ENCODE assay signal across 13 cellular contexts in genomic region chr13:40600145-40600751, GRCh38.
DNase-seq lines count a peak whose midpoint lies in the region; ATAC-seq, FAIRE-seq and TF ChIP-seq lines count a peak whose summit lies in the region.
"Had no signal": no experiment of that assay in that cellular context is flagged by ENCODE, and none has a peak within 500 bp of the region (broad histone marks: within the 10 kb centered on the region; RNA-seq: fewer than 3 reads in every experiment).

No MANE protein-coding gene starts in this region.

- H3K4me2 ChIP-seq in K562 (ENCODE audit: insufficient read depth, low read length): no peak overlapping the region

- H3K79me2 ChIP-seq in K562 (ENCODE audit: control insufficient read depth, insufficient read depth, low read length): no peaks in the 10 kb centered on the region

- H3K9me3 Mint-ChIP-seq in activated naive CD4-positive, alpha-beta T cell treated with anti-CD3 and anti-CD28 coated beads, Interleukin-2, amount 10 ng/mL, durations not matched to agents 7 days and 5 days: no peaks in the 10 kb centered on the region
- H3K9me3 Mint-ChIP-seq in T-helper 1 cell treated with Interleukin-12 subunit alpha and Interleukin-12 subunit beta and Interleukin-4 antibody, amounts not matched to agents 30 μg/mL and 1 μg/mL, for 36 hours: no peaks in the 10 kb centered on the region
- H3K9me3 Mint-ChIP-seq in stimulated activated naive B cell treated with anti-CD40 and anti-IgM and Interleukin-4, amounts not matched to agents 10 μg/mL and 1 μg/mL and 100 μg/mL, for 72 hours: peaks cover 0 to 1% of the 10 kb centered on the region in 2 donors
- H3K9me3 Mint-ChIP-seq: nephron had no signal

- TF ChIP-seq POLR2A in K562 (conservative IDR thresholded peaks at IDR 0.05): no peak

- no peak for ATAC-seq in K562
- ATAC-seq in stimulated activated naive B cell treated with anti-CD40 and anti-IgM and Interleukin-4, amounts not matched to agents 10 μg/mL and 1 μg/mL and 100 μg/mL, for 72 hours (replicated peaks): peak; percentile 24 to 27
- ATAC-seq in GM18861 (IDR thresholded peaks at IDR 0.05; ENCODE audit: unreplicated experiment): no peak
- ATAC-seq in GM21576 (IDR thresholded peaks at IDR 0.05; ENCODE audit: unreplicated experiment): no peak
- ATAC-seq: lower lobe of right lung had no signal

- H3K4me1 ChIP-seq in K562 (replicated peaks in 1 of 2; ENCODE audit: control insufficient read depth in 2 of 2, insufficient read depth in 2 of 2, low read length in 2 of 2): no peaks in the 10 kb centered on the region

- no peaks in the 10 kb centered on the region; the same call in 1 of the 2 replicates for H4K20me1 ChIP-seq in K562 (replicated peaks; ENCODE audit: control insufficient read depth, insufficient read depth, low read length)

- in situ Hi-C loops in K562 (cut with MboI): no loop called here

- H3K9me1 ChIP-seq in K562 (ENCODE audit: control insufficient read depth, insufficient read depth, low read length): no peaks in the 10 kb centered on the region

- H3K36me3 ChIP-seq in K562 (ENCODE audit: control insufficient read depth, insufficient read depth, low read length): no peaks in the 10 kb centered on the region
- H3K36me3 ChIP-seq: lower lobe of right lung had no signal

- no peak overlapping the region for H3K4me3 ChIP-seq in K562
- H3K4me3 ChIP-seq: lower lobe of right lung had no signal

- H3K27ac Mint-ChIP-seq in activated naive CD4-positive, alpha-beta T cell treated with anti-CD3 and anti-CD28 coated beads, Interleukin-2, amount 10 ng/mL, durations not matched to agents 7 days and 5 days: peak overlapping the region; percentile 13
- H3K27ac Mint-ChIP-seq in T-helper 1 cell treated with Interleukin-12 subunit alpha and Interleukin-12 subunit beta and Interleukin-4 antibody, amounts not matched to agents 30 μg/mL and 1 μg/mL, for 36 hours: no peak overlapping the region
- H3K27ac Mint-ChIP-seq in stimulated activated naive B cell treated with anti-CD40 and anti-IgM and Interleukin-4, amounts not matched to agents 10 μg/mL and 1 μg/mL and 100 μg/mL, for 72 hours: peak overlapping the region; percentile 95
- H3K27ac Mint-ChIP-seq: nephron had no signal

- H2AFZ ChIP-seq in K562 (ENCODE audit: low read depth, low read length): no peak overlapping the region

- peaks cover 79% of the 10 kb centered on the region for H3K4me1 Mint-ChIP-seq in activated naive CD4-positive, alpha-beta T cell treated with anti-CD3 and anti-CD28 coated beads, Interleukin-2, amount 10 ng/mL, durations not matched to agents 7 days and 5 days
- H3K4me1 Mint-ChIP-seq in T-helper 1 cell treated with Interleukin-12 subunit alpha and Interleukin-12 subunit beta and Interleukin-4 antibody, amounts not matched to agents 30 μg/mL and 1 μg/mL, for 36 hours (ENCODE audit: low read depth): peaks cover 58% of the 10 kb centered on the region
- H3K4me1 Mint-ChIP-seq in stimulated activated naive B cell treated with anti-CD40 and anti-IgM and Interleukin-4, amounts not matched to agents 10 μg/mL and 1 μg/mL and 100 μg/mL, for 72 hours: peaks cover 54 to 80% of the 10 kb centered on the region in 2 donors

- no TSS peak for BruUV-seq in K562 (replicated peaks; lab: Mats Ljungman, UMichigan)

- TF ChIP-seq RAD21 in K562 (CRISPR knock-in tag; conservative IDR thresholded peaks at IDR 0.05 in 1 of 2, IDR thresholded peaks at IDR 0.05 in 1 of 2): no peak

- H3K9ac ChIP-seq in K562 (ENCODE audit: insufficient read depth in 1 of 2, low read depth in 2 of 2, low read length in 2 of 2): no peak overlapping the region

- TF ChIP-seq EP300 in K562 (IDR thresholded peaks at IDR 0.05; ENCODE audit: low read length): no peak

- POLR2A ChIA-PET in K562 (lab: Yijun Ruan, JAX): interaction anchor here (0.6 to 0.7 kb wide), 3 partner anchors 8 to 56 kb away, joined by 3 to 4 read pairs (median 3); no protein-coding TSS in a partner anchor

- DNase-seq in activated naive CD4-positive, alpha-beta T cell treated with anti-CD3 and anti-CD28 coated beads, Interleukin-2, amount 10 ng/mL, durations not matched to agents 7 days and 5 days: no peak
- DNase-seq in activated naive CD4-positive, alpha-beta T cell (lab: John Stamatoyannopoulos, UW): no peak
- DNase-seq in K562 (ENCODE audit: extremely low read depth in 1 of 4, low spot score in 3 of 4): no peak
- DNase-seq in stimulated activated naive B cell treated with anti-CD40 and anti-IgM and Interleukin-4, amounts not matched to agents 10 μg/mL and 1 μg/mL and 100 μg/mL, for 72 hours: no peak
- no peak for DNase-seq in NOMO-1 treated with dmso at 0.1 percent for 144 hours (lab: John Stamatoyannopoulos, UW; ENCODE audit: unreplicated experiment)
- DNase-seq: lower lobe of right lung, NCI-H2029 treated with DMSO at 0.1 percent for 48 hours, NCI-H69 had no signal

- FAIRE-seq in K562 (lab: Jason Lieb, UNC): no peak
- FAIRE-seq: H1 had no signal

- H3K36me3 Mint-ChIP-seq in activated naive CD4-positive, alpha-beta T cell treated with anti-CD3 and anti-CD28 coated beads, Interleukin-2, amount 10 ng/mL, durations not matched to agents 7 days and 5 days: peaks cover 18% of the 10 kb centered on the region
- H3K36me3 Mint-ChIP-seq in T-helper 1 cell treated with Interleukin-12 subunit alpha and Interleukin-12 subunit beta and Interleukin-4 antibody, amounts not matched to agents 30 μg/mL and 1 μg/mL, for 36 hours (ENCODE audit: low read depth): peaks cover 11% of the 10 kb centered on the region
- peaks cover 3 to 16% of the 10 kb centered on the region in 2 donors for H3K36me3 Mint-ChIP-seq in stimulated activated naive B cell treated with anti-CD40 and anti-IgM and Interleukin-4, amounts not matched to agents 10 μg/mL and 1 μg/mL and 100 μg/mL, for 72 hours

- TF ChIP-seq CTCF in K562 (IDR thresholded peaks at IDR 0.05 in 2 of 3, conservative IDR thresholded peaks at IDR 0.05 in 1 of 3; ENCODE audit: insufficient read depth in 2 of 3, low read depth in 1 of 3, low read length in 3 of 3): no peak

- no peaks in the 10 kb centered on the region for H3K9me3 ChIP-seq in K562 (replicated peaks; ENCODE audit: control insufficient read depth, insufficient read depth, low read depth, low read length)
- H3K9me3 ChIP-seq: lower lobe of right lung had no signal

- H3K4me3 Mint-ChIP-seq in activated naive CD4-positive, alpha-beta T cell treated with anti-CD3 and anti-CD28 coated beads, Interleukin-2, amount 10 ng/mL, durations not matched to agents 7 days and 5 days: no peak overlapping the region
- H3K4me3 Mint-ChIP-seq in T-helper 1 cell treated with Interleukin-12 subunit alpha and Interleukin-12 subunit beta and Interleukin-4 antibody, amounts not matched to agents 30 μg/mL and 1 μg/mL, for 36 hours: peak overlapping the region; percentile 10
- H3K4me3 Mint-ChIP-seq in stimulated activated naive B cell treated with anti-CD40 and anti-IgM and Interleukin-4, amounts not matched to agents 10 μg/mL and 1 μg/mL and 100 μg/mL, for 72 hours: peak overlapping the region in 1 of 2 donors; percentile 67
- H3K4me3 Mint-ChIP-seq: nephron had no signal

- no peak overlapping the region for H3K27ac ChIP-seq in K562 (ENCODE audit: extremely low read depth, low read depth, low read length)
- H3K27ac ChIP-seq: lower lobe of right lung had no signal

- CTCF ChIA-PET in activated naive CD4-positive, alpha-beta T cell treated with anti-CD3 and anti-CD28 coated beads, Interleukin-2, amount 10 ng/mL, durations not matched to agents 7 days and 5 days (lab: Charles Lee): interaction anchor here (0.6 to 1.0 kb wide), 2 partner anchors 8 to 33 kb away, joined by 3 read pairs; no protein-coding TSS in a partner anchor
- CTCF ChIA-PET in K562 (lab: Yijun Ruan, JAX; ENCODE audit: low intra/inter-chr PET ratio): no interaction called here

- H3K27me3 Mint-ChIP-seq in activated naive CD4-positive, alpha-beta T cell treated with anti-CD3 and anti-CD28 coated beads, Interleukin-2, amount 10 ng/mL, durations not matched to agents 7 days and 5 days: no peaks in the 10 kb centered on the region
- no peaks in the 10 kb centered on the region for H3K27me3 Mint-ChIP-seq in T-helper 1 cell treated with Interleukin-12 subunit alpha and Interleukin-12 subunit beta and Interleukin-4 antibody, amounts not matched to agents 30 μg/mL and 1 μg/mL, for 36 hours (ENCODE audit: low read depth)
- no peaks in the 10 kb centered on the region for H3K27me3 Mint-ChIP-seq in stimulated activated naive B cell treated with anti-CD40 and anti-IgM and Interleukin-4, amounts not matched to agents 10 μg/mL and 1 μg/mL and 100 μg/mL, for 72 hours

- WGBS in K562 (ENCODE audit: insufficient coverage, low coverage, missing lambda C conversion rate): 0% methylated on average over 5 of the region's 5 CpGs

- intact Hi-C loops in K562 (cut with micrococcal nuclease): no loop called here

- H3K27me3 ChIP-seq in K562 (ENCODE audit: control insufficient read depth in 2 of 2, insufficient read depth in 2 of 2, low read length in 2 of 2): peaks cover 0 to 6% of the 10 kb centered on the region in 2 experiments; a peak in 1 of 5 replicates

TF ChIP-seq in K562, 482 proteins besides CTCF, POLR2A, EP300 and RAD21:
- TF ChIP-seq ZNF316 (IDR thresholded peaks at IDR 0.05) (peak; percentile 25; the same call in 1 of the 2 replicates), PCBP1 (IDR thresholded peaks at IDR 0.05; ENCODE audit: low read depth, low read length, poor library complexity, severe bottlenecking) (no peak)

Comparison
In these comparisons a context has a peak if more than half of its experiments do, and no peak if none do; other contexts are left out.
1. ATAC-seq: peak in stimulated activated naive B cell treated with anti-CD40 and anti-IgM and Interleukin-4, amounts not matched to agents 10 μg/mL and 1 μg/mL and 100 μg/mL, for 72 hours (2 of 2); none in K562 (single experiment), GM18861 (single experiment) and GM21576 (single experiment).